In the genomic region with DNA sequence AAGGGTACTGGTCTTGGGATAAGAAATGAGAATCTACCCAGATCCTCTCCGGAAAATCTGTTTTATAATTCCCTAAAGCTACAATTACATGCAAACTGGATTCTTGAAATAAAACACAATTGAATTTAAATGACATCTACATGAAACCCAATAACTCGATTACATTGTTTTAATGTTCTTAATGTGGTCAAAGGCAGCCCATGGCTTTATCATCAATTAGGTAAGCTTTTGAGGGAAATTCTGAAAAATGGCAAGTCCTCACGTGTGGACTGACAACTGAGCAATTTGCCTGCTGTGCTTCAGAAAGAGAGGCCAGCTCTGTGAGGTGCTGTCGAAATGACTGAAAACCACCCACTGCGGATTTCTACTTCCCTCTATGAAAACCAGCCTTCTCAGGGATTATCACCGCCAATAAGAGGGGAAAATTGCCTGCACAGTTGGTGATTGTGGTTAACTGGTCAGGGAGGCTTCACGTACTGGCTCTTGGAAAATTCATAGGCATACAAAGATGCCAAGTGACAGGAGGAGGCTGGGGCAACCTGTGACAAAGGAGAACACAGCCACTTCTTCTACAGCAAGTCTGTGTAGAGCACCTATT, we compare ENCODE assay signal across 1 cellular context.
TF ChIP-seq lines count a peak whose summit lies in the region.

No MANE protein-coding gene starts in this region.

TF ChIP-seq in SK-N-SH, 30 proteins besides CTCF, POLR2A, EP300 and RAD21 (continued from another document):
- TF ChIP-seq, protein P1, sequence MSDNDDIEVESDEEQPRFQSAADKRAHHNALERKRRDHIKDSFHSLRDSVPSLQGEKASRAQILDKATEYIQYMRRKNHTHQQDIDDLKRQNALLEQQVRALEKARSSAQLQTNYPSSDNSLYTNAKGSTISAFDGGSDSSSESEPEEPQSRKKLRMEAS (IDR thresholded peaks at IDR 0.05; ENCODE audit: low read depth): no peak
- TF ChIP-seq CHD2 (IDR thresholded peaks at IDR 0.05; ENCODE audit: low read length, partially characterized antibody): peak; percentile 48
